ENCODE assay signal across 8 cellular contexts in the genomic region with DNA sequence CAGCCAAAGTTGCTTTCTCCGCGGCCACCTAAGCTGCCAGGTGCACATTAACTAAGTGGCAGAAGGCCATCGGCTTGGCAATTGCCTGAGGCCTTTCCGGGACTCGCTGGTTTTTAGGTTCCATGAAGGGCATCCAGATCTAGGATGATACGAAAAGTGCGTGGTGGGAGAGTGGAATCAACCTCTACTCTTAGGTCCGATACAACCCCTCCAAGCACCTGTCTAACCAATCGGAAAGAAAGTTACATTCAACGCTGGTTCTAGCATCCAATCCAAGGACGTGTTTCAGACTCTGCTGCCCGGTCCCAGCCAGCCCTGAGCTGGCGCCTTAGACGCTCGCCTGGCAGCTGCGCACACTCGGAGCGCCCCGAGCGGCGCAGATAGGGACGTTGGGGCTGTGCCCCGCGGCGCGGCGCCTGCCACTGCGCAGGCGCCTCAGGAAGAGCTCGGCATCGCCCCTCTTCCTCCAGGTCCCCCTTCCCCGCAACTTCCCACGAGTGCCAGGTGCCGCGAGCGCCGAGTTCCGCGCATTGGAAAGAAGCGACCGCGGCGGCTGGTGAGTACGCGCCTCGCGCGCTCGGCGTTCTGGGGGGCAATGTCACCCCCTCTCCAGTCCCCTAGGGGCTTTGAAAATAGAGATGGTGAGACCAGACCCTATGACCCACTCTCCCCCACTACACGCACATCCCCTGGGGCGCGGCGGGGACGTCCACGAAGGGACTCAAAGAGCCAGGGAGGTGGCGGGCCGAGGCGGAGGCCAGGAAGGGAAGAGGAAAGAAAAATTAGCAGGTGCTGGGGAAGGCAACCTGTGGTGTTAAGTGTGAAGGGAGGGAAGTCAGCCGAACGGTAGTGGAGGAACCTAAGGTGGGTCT. TPM values are rescaled to one million over a fixed set of nuclear protein-coding genes. Genes with fewer than 3 reads are reported as not detected.
DNase-seq lines count a peak whose midpoint lies in the region; ATAC-seq, FAIRE-seq and TF ChIP-seq lines count a peak whose summit lies in the region.

A gene with protein sequence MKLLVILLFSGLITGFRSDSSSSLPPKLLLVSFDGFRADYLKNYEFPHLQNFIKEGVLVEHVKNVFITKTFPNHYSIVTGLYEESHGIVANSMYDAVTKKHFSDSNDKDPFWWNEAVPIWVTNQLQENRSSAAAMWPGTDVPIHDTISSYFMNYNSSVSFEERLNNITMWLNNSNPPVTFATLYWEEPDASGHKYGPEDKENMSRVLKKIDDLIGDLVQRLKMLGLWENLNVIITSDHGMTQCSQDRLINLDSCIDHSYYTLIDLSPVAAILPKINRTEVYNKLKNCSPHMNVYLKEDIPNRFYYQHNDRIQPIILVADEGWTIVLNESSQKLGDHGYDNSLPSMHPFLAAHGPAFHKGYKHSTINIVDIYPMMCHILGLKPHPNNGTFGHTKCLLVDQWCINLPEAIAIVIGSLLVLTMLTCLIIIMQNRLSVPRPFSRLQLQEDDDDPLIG (plus strand): TSS at position 356 of the 872 bp plus-strand sequence. CDS start 9,595 bp downstream, outside the sequence.

- H3K14ac ChIP-seq in H1 (ENCODE audit: insufficient read length) (no peak within 1 kb of the TSS), mesenchymal stem cell (ENCODE audit: low read length in 2 of 2) (no peak within 1 kb of the TSS)

- H3K79me2 ChIP-seq in H1 (ENCODE audit: control insufficient read depth in 1 of 2, insufficient read depth in 2 of 2, low read length in 2 of 2): no peaks in the 10 kb centered on the region

- peak; percentile 95 for ATAC-seq in HG03460 (IDR thresholded peaks at IDR 0.05; ENCODE audit: unreplicated experiment)

- H2BK20ac ChIP-seq in H1 (ENCODE audit: low read length): no peak within 1 kb of the TSS

- no peak within 1 kb of the TSS for H3K27ac ChIP-seq in H1 (ENCODE audit: low read depth, low read length)
- H3K27ac ChIP-seq in mesenchymal stem cell (ENCODE audit: low read length, poor library complexity, severe bottlenecking): no peak within 1 kb of the TSS

- POLR2A ChIA-PET in activated CD8-positive, alpha-beta memory T cell treated with anti-CD3 and anti-CD28 coated beads for 36 hours (lab: Charles Lee): interaction anchor here (0.5 to 1.0 kb wide), 7 partner anchors 15 to 195 kb away, joined by 3 to 8 read pairs (median 4); no protein-coding TSS in a partner anchor
- POLR2A ChIA-PET in H1 (lab: Charles Lee; ENCODE audit: partially characterized antibody): interaction anchor here (1.0 to 1.7 kb wide), 3 partner anchors 10 to 27 kb away, joined by 3 to 4 read pairs (median 3); no protein-coding TSS in a partner anchor

- H2AK5ac ChIP-seq in H1 (ENCODE audit: low read depth, low read length): no peak within 1 kb of the TSS
- no peak within 1 kb of the TSS for H2AK5ac ChIP-seq in mesenchymal stem cell (ENCODE audit: low read length, severe bottlenecking)

- no peak within 1 kb of the TSS for H2BK120ac ChIP-seq in H1 (replicated peaks; ENCODE audit: low read depth, low read length)
- no peak within 1 kb of the TSS for H2BK120ac ChIP-seq in mesenchymal stem cell (ENCODE audit: low read depth, low read length)

- H3K27me3 ChIP-seq in BE2C (no peaks in the 10 kb centered on the region; the same call in 1 of the 2 replicates), H1 (replicated peaks in 1 of 4; ENCODE audit: control insufficient read depth in 3 of 4, extremely low read depth in 1 of 4, insufficient read depth in 3 of 4, low read length in 3 of 4) (peaks cover 0 to 3% (median 1%) of the 10 kb centered on the region in 4 experiments; a peak in 1 of 7 replicates), mesenchymal stem cell (ENCODE audit: control insufficient read depth in 1 of 2, insufficient read depth in 1 of 2, low read length in 2 of 2) (peaks cover 18 to 21% of the 10 kb centered on the region in 2 experiments)

- H4K8ac ChIP-seq in H1 (ENCODE audit: extremely low read depth, insufficient read depth, low read length): peak within 1 kb of the TSS; percentile 92
- no peak within 1 kb of the TSS for H4K8ac ChIP-seq in mesenchymal stem cell (ENCODE audit: low read length)

- DNase-seq in BE2C: peak; percentile 72
- peak; percentile 81 for DNase-seq in GM19239 (ENCODE audit: insufficient read length, low spot score)
- peak; percentile 98 for DNase-seq in NCI-H748 treated with DMSO at 0.1 percent for 48 hours (lab: John Stamatoyannopoulos, UW)
- peak; percentile 93 to 95 for DNase-seq in H1 (ENCODE audit: low read depth in 1 of 2, low spot score in 2 of 2)
- DNase-seq in mesenchymal stem cell: peak; percentile 60
- DNase-seq in stimulated activated CD8-positive, alpha-beta memory T cell treated with anti-CD3 and anti-CD28 coated beads, Interleukin-12 subunit alpha, Interleukin-12 subunit beta, amount 100 ng/mL, for 24 hours (ENCODE audit: extremely low read depth): peak; percentile 68

- H3K79me1 ChIP-seq in H1 (ENCODE audit: low read depth, low read length) (no peaks in the 10 kb centered on the region), mesenchymal stem cell (replicated peaks; ENCODE audit: low read length, poor library complexity, severe bottlenecking) (no peaks in the 10 kb centered on the region)

- no peak within 1 kb of the TSS for H2BK5ac ChIP-seq in H1 (ENCODE audit: low read depth, low read length)
- H2BK5ac ChIP-seq in mesenchymal stem cell (ENCODE audit: low read depth, low read length, poor library complexity, severe bottlenecking): no peak within 1 kb of the TSS

- no peak within 1 kb of the TSS for H3K56ac ChIP-seq in H1 (replicated peaks; ENCODE audit: insufficient read length, low read depth, low read length)

- TF ChIP-seq EP300 in H1 (IDR thresholded peaks at IDR 0.05; ENCODE audit: borderline replicate concordance in 1 of 2, low read depth in 2 of 2, low read length in 2 of 2): no peak

- no peak; a peak in 1 of 4 replicates for TF ChIP-seq RAD21 in H1 (IDR thresholded peaks at IDR 0.05 in 1 of 2, conservative IDR thresholded peaks at IDR 0.05 in 1 of 2; ENCODE audit: low read depth in 2 of 2, low read length in 2 of 2)

- H3K4me2 ChIP-seq in H1 (ENCODE audit: insufficient read depth in 1 of 2, low read depth in 2 of 2, low read length in 2 of 2) (peak within 1 kb of the TSS; percentile 70 to 85), mesenchymal stem cell (ENCODE audit: low read length, poor library complexity, severe bottlenecking) (peak within 1 kb of the TSS; percentile 99)

- H4K91ac ChIP-seq in H1 (replicated peaks; ENCODE audit: insufficient read length, low read length): no peak within 1 kb of the TSS
- H4K91ac ChIP-seq in mesenchymal stem cell (ENCODE audit: low read length): no peak within 1 kb of the TSS

- no peak within 1 kb of the TSS for H3K23ac ChIP-seq in H1 (ENCODE audit: insufficient read length)
- no peak within 1 kb of the TSS for H3K23ac ChIP-seq in mesenchymal stem cell (ENCODE audit: low read length in 2 of 2)

- no peaks in the 10 kb centered on the region for H4K20me1 ChIP-seq in H1 (replicated peaks in 1 of 2; ENCODE audit: control insufficient read depth in 1 of 2, insufficient read depth in 2 of 2, low read length in 2 of 2)

- H3K36me3 ChIP-seq in BE2C: no peaks in the 10 kb centered on the region
- H3K36me3 ChIP-seq in H1 (ENCODE audit: control insufficient read depth in 2 of 4, insufficient read depth in 4 of 4, low read length in 3 of 4): no peaks in the 10 kb centered on the region
- H3K36me3 ChIP-seq in mesenchymal stem cell (ENCODE audit: control insufficient read depth in 1 of 2, insufficient read depth in 2 of 2, low read depth in 1 of 2, low read length in 2 of 2): no peaks in the 10 kb centered on the region

- H2BK15ac ChIP-seq in H1 (ENCODE audit: low read length): no peak within 1 kb of the TSS
- no peak within 1 kb of the TSS for H2BK15ac ChIP-seq in mesenchymal stem cell (ENCODE audit: low read depth, poor library complexity, severe bottlenecking)

- peak; percentile 99 for FAIRE-seq in GM19239 (lab: Jason Lieb, UNC)
- peak; percentile 97 for FAIRE-seq in H1 (lab: Jason Lieb, UNC)

- peak within 1 kb of the TSS; percentile 15 for H4K5ac ChIP-seq in H1 (ENCODE audit: insufficient read length, low read depth, low read length)

- CTCF ChIA-PET in activated CD8-positive, alpha-beta memory T cell treated with anti-CD3 and anti-CD28 coated beads for 36 hours (lab: Charles Lee): interaction anchor here (0.6 to 1.2 kb wide), 3 partner anchors 9 to 917 kb away, joined by 3 to 4 read pairs (median 3); no protein-coding TSS in a partner anchor
- CTCF ChIA-PET in H1 (lab: Charles Lee; ENCODE audit: partially characterized antibody): interaction anchor here (0.9 to 1.5 kb wide), 6 partner anchors 9 to 362 kb away, joined by 3 to 4 read pairs (median 3); a partner anchor contains a TSS

- H3K9ac ChIP-seq in H1 (replicated peaks in 1 of 4; ENCODE audit: extremely low read depth in 1 of 4, low read depth in 3 of 4, low read length in 3 of 4) (peak within 1 kb of the TSS in 3 of 4 experiments; percentile 49 to 56 (median 49); a peak in 5 of 7 replicates), mesenchymal stem cell (ENCODE audit: low read length) (peak within 1 kb of the TSS; percentile 82)

- H2BK12ac ChIP-seq in H1 (ENCODE audit: low read depth, low read length) (no peak within 1 kb of the TSS), mesenchymal stem cell (ENCODE audit: low read length in 2 of 2) (no peak within 1 kb of the TSS)

- peaks cover 10% of the 10 kb centered on the region for H3K23me2 ChIP-seq in H1 (ENCODE audit: low read depth, low read length)

- no peak within 1 kb of the TSS; the same call in 1 of the 2 replicates for H3K18ac ChIP-seq in H1 (ENCODE audit: extremely low read depth, low read length)
- H3K18ac ChIP-seq in mesenchymal stem cell (ENCODE audit: low read depth in 1 of 2, low read length in 2 of 2): no peak within 1 kb of the TSS

- H3K4me1 ChIP-seq in BE2C: no peaks in the 10 kb centered on the region
- peaks cover 0 to 2% (median 0%) of the 10 kb centered on the region in 4 experiments; a peak in 1 of 7 replicates for H3K4me1 ChIP-seq in H1 (replicated peaks in 1 of 4; ENCODE audit: control insufficient read depth in 3 of 4, insufficient read depth in 4 of 4, low read length in 3 of 4)
- peaks cover 9% of the 10 kb centered on the region for H3K4me1 ChIP-seq in mesenchymal stem cell (ENCODE audit: control insufficient read depth, insufficient read depth, low read depth, low read length)

- H3K4ac ChIP-seq in H1 (replicated peaks; ENCODE audit: insufficient read length, low read depth, low read length) (no peak within 1 kb of the TSS), mesenchymal stem cell (ENCODE audit: low read depth in 1 of 2, low read length in 2 of 2) (no peak within 1 kb of the TSS)

- TF ChIP-seq CTCF in BE2C (IDR thresholded peaks at IDR 0.05; ENCODE audit: low read depth, low read length): no peak
- 0 out of 4 replicates have a peak, but pooled peaks of 1 of the 3 experiments have one; percentile 6 for TF ChIP-seq CTCF in H1 (IDR thresholded peaks at IDR 0.05; ENCODE audit: control extremely low read depth in 1 of 3, insufficient read depth in 1 of 3, low read depth in 1 of 3, low read length in 3 of 3)

- H3K4me3 ChIP-seq in BE2C (ENCODE audit: low read depth, low read length): peak within 1 kb of the TSS; percentile 59
- H3K4me3 ChIP-seq in H1 (ENCODE audit: extremely low read depth in 1 of 4, insufficient read depth in 2 of 4, low read depth in 3 of 4, low read length in 4 of 4): peak within 1 kb of the TSS; percentile 59 to 99 (median 88)
- peak within 1 kb of the TSS; percentile 69 to 87 for H3K4me3 ChIP-seq in mesenchymal stem cell (ENCODE audit: insufficient read depth in 1 of 2, low read depth in 1 of 2, low read length in 2 of 2)

- TF ChIP-seq POLR2A in H1 (IDR thresholded peaks at IDR 0.05; ENCODE audit: control extremely low read depth in 1 of 2, low read depth in 2 of 2, low read length in 2 of 2): peak in 1 of 2 experiments; percentile 40; a peak in 1 of 3 replicates

- H2AFZ ChIP-seq in H1 (ENCODE audit: low read length): peak within 1 kb of the TSS; percentile 94
- H2AFZ ChIP-seq in mesenchymal stem cell (ENCODE audit: low read depth, low read length): no peak within 1 kb of the TSS

- no peaks in the 10 kb centered on the region; the same call in 1 of the 2 replicates for H3K9me3 ChIP-seq in BE2C
- no peaks in the 10 kb centered on the region for H3K9me3 ChIP-seq in H1 (ENCODE audit: insufficient read depth in 2 of 2, low read depth in 1 of 2, low read length in 1 of 2)
- H3K9me3 ChIP-seq in mesenchymal stem cell (ENCODE audit: control insufficient read depth, low read length): no peaks in the 10 kb centered on the region

- WGBS in H1 (ENCODE audit: extremely low coverage in 1 of 2, insufficient coverage in 1 of 2, insufficient read length in 1 of 2, insufficient replicate concordance in 2 of 2, low coverage in 1 of 2, low lambda C conversion rate in 2 of 2, missing lambda C conversion rate in 1 of 2), 2 experiments: 2% methylated on average over 51 of the region's 61 CpGs; no CpG with 5 or more reads in 1 of the 2 experiments
- 4% methylated on average over 42 of the region's 61 CpGs for WGBS in mesenchymal stem cell

RNA-seq across cellular contexts. Expression of the gene that starts here (rescaled TPM):
- polyA plus RNA-seq in BE2C (2012; ENCODE audit: insufficient read depth, insufficient read length, low read depth): 2.8 TPM
- total RNA-seq in activated CD8-positive, alpha-beta memory T cell treated with anti-CD3 and anti-CD28 coated beads for 36 hours: 10 to 100 TPM; 11.6 to 12.6 TPM
- 4.2 and 4.4 TPM in 2 replicates for total RNA-seq in H1 (2021; fragmentation: NEBNext Ultra II Directional; extraction: Animal tissue kit (Norgen Biotek cat#: 25700))
- polyA plus RNA-seq in H1 (2011; rRNA removed): 1.1 and 2.0 TPM in 2 replicates
- 1.9 TPM for polyA plus RNA-seq in H1 (2011; cell fraction: cytosol; rRNA removed)
- 1.0 TPM for polyA plus RNA-seq in H1 (2011; cell fraction: nucleus; rRNA removed)
- polyA plus RNA-seq in H1 (2012, experiment 1 of 2): 1.4 to 3.0 TPM (median 1.6 TPM) in 4 replicates
- 0.18 TPM for polyA plus RNA-seq in H1 (2012, experiment 2 of 2)
- polyA plus RNA-seq in H1 (2013, experiment 1 of 2): 5.3 TPM
- polyA plus RNA-seq in H1 (2013, experiment 2 of 2): 5.4 TPM
- 3.2 and 5.6 TPM in 2 replicates for polyA minus RNA-seq in H1 (2011; rRNA and poly(A)+ RNA removed)
- 2.1 TPM for polyA minus RNA-seq in H1 (2011; cell fraction: cytosol; rRNA and poly(A)+ RNA removed)
- polyA minus RNA-seq in H1 (2011; cell fraction: nucleus; rRNA and poly(A)+ RNA removed): 4.9 TPM
- polyA plus RNA-seq in mesenchymal stem cell (2013, experiment 1 of 2): 0.14 TPM
- 0.18 TPM for polyA plus RNA-seq in mesenchymal stem cell (2013, experiment 2 of 2)
